Comparison of ENCODE assay signal across 14 cellular contexts in genomic region chr4:150962245-150962644, GRCh38. TPM values are rescaled to one million over a fixed set of nuclear protein-coding genes. Genes with fewer than 3 reads are reported as not detected.
A peak's percentile ranks its signal among the peaks of the same experiment; 100 is the strongest.
DNase-seq lines count a peak whose midpoint lies in the region; ATAC-seq, FAIRE-seq and TF ChIP-seq lines count a peak whose summit lies in the region.
"Had no signal": no experiment of that assay in that cellular context is flagged by ENCODE, and none has a peak within 500 bp of the region (broad histone marks: within the 10 kb centered on the region; RNA-seq: fewer than 3 reads in every experiment).

No MANE protein-coding gene starts in this region.

- no peak overlapping the region for H3K4me3 ChIP-seq in CD4-positive, alpha-beta memory T cell (ENCODE audit: low read length in 2 of 2)
- H3K4me3 ChIP-seq in epithelial cell of esophagus (ENCODE audit: low read length), result no peak overlapping the region
- H3K4me3 ChIP-seq: upper lobe of left lung had no signal

- no peaks in the 10 kb centered on the region for H3K27me3 ChIP-seq in CD4-positive, alpha-beta memory T cell (ENCODE audit: insufficient read depth, low read length)
- H3K27me3 ChIP-seq: upper lobe of left lung had no signal

- H3K27ac Mint-ChIP-seq in CD4-positive, alpha-beta memory T cell, result peak overlapping the region in 4 of 7 donors; percentile 22 to 70 (median 50)
- no peak overlapping the region for H3K27ac Mint-ChIP-seq in activated T-helper 1 cell treated with anti-CD3 and anti-CD28 coated beads, Interleukin-12 subunit alpha, Interleukin-12 subunit beta, Interleukin-2, Interleukin-4 antibody, amounts not matched to agents 30 ng/mL and 10 ng/mL and 1 ng/mL, durations not matched to agents 14 hours and 24 hours and 36 hours

- TF ChIP-seq CTCF in epithelial cell of esophagus (IDR thresholded peaks at IDR 0.05; ENCODE audit: insufficient read depth, low read depth, low read length, missing control alignments), result no peak

- no peak overlapping the region for H3K27ac ChIP-seq in CD4-positive, alpha-beta memory T cell (ENCODE audit: low read depth, low read length)
- H3K27ac ChIP-seq: parathyroid adenoma, upper lobe of left lung had no signal

- peaks cover 0 to 18% (median 11%) of the 10 kb centered on the region in 8 donors for H3K9me3 Mint-ChIP-seq in CD4-positive, alpha-beta memory T cell
- H3K9me3 Mint-ChIP-seq in activated T-helper 1 cell treated with anti-CD3 and anti-CD28 coated beads, Interleukin-12 subunit alpha, Interleukin-12 subunit beta, Interleukin-2, Interleukin-4 antibody, amounts not matched to agents 30 ng/mL and 10 ng/mL and 1 ng/mL, durations not matched to agents 14 hours and 24 hours and 36 hours, result peaks cover 22% of the 10 kb centered on the region

- no peaks in the 10 kb centered on the region for H3K36me3 ChIP-seq in CD4-positive, alpha-beta memory T cell (ENCODE audit: insufficient read depth, low read length)
- H3K36me3 ChIP-seq: upper lobe of left lung had no signal

- peaks cover 17 to 23% of the 10 kb centered on the region in 2 donors for H3K36me3 Mint-ChIP-seq in CD4-positive, alpha-beta memory T cell
- peaks cover 23% of the 10 kb centered on the region for H3K36me3 Mint-ChIP-seq in activated T-helper 1 cell treated with anti-CD3 and anti-CD28 coated beads, Interleukin-12 subunit alpha, Interleukin-12 subunit beta, Interleukin-2, Interleukin-4 antibody, amounts not matched to agents 30 ng/mL and 10 ng/mL and 1 ng/mL, durations not matched to agents 14 hours and 24 hours and 36 hours (ENCODE audit: low read depth)

- peak; percentile 44 for ATAC-seq in GM18867 (IDR thresholded peaks at IDR 0.05; ENCODE audit: unreplicated experiment)
- ATAC-seq in HG03442 (IDR thresholded peaks at IDR 0.05; ENCODE audit: unreplicated experiment), result peak; percentile 69
- ATAC-seq in GM19397 (IDR thresholded peaks at IDR 0.05; ENCODE audit: unreplicated experiment), result no peak

- no peak for FAIRE-seq in GM19239 (lab: Jason Lieb, UNC)

- peaks cover 0 to 2% of the 10 kb centered on the region in 2 donors for H3K9me3 ChIP-seq in CD4-positive, alpha-beta memory T cell (ENCODE audit: control insufficient read depth in 1 of 2, low read length in 2 of 2)

- H3K4me1 ChIP-seq in CD4-positive, alpha-beta memory T cell (ENCODE audit: insufficient read depth, low read length), result no peaks in the 10 kb centered on the region
- H3K4me1 ChIP-seq: parathyroid adenoma had no signal

- CTCF ChIA-PET in CD4-positive, alpha-beta memory T cell (lab: Charles Lee; ENCODE audit: partially characterized antibody), result interaction anchor here (1.0 to 3.0 kb wide), 6 partner anchors 9 to 95 kb away, joined by 3 to 14 read pairs (median 4); no protein-coding TSS in a partner anchor

- H3K27me3 Mint-ChIP-seq in CD4-positive, alpha-beta memory T cell, result no peaks in the 10 kb centered on the region
- H3K27me3 Mint-ChIP-seq in activated T-helper 1 cell treated with anti-CD3 and anti-CD28 coated beads, Interleukin-12 subunit alpha, Interleukin-12 subunit beta, Interleukin-2, Interleukin-4 antibody, amounts not matched to agents 30 ng/mL and 10 ng/mL and 1 ng/mL, durations not matched to agents 14 hours and 24 hours and 36 hours (ENCODE audit: insufficient read depth), result no peaks in the 10 kb centered on the region
- H3K27me3 Mint-ChIP-seq: T-cell had no signal

- no peak overlapping the region for H3K4me3 Mint-ChIP-seq in CD4-positive, alpha-beta memory T cell
- no peak overlapping the region for H3K4me3 Mint-ChIP-seq in activated T-helper 1 cell treated with anti-CD3 and anti-CD28 coated beads, Interleukin-12 subunit alpha, Interleukin-12 subunit beta, Interleukin-2, Interleukin-4 antibody, amounts not matched to agents 30 ng/mL and 10 ng/mL and 1 ng/mL, durations not matched to agents 14 hours and 24 hours and 36 hours
- H3K4me3 Mint-ChIP-seq: T-cell had no signal

- H3K4me1 Mint-ChIP-seq in CD4-positive, alpha-beta memory T cell, result peaks cover 17 to 38% (median 21%) of the 10 kb centered on the region in 4 donors
- peaks cover 24% of the 10 kb centered on the region for H3K4me1 Mint-ChIP-seq in activated T-helper 1 cell treated with anti-CD3 and anti-CD28 coated beads, Interleukin-12 subunit alpha, Interleukin-12 subunit beta, Interleukin-2, Interleukin-4 antibody, amounts not matched to agents 30 ng/mL and 10 ng/mL and 1 ng/mL, durations not matched to agents 14 hours and 24 hours and 36 hours (ENCODE audit: low read depth)

- DNase-seq in CD4-positive, alpha-beta memory T cell, result no peak
- DNase-seq in epithelial cell of esophagus (ENCODE audit: low read depth), result peak; percentile 86
- DNase-seq in activated T-helper 1 cell treated with anti-CD3 and anti-CD28 coated beads, Interleukin-12 subunit alpha, Interleukin-12 subunit beta, Interleukin-2, Interleukin-4 antibody, amounts not matched to agents 30 ng/mL and 10 ng/mL and 1 ng/mL, durations not matched to agents 14 hours and 24 hours and 36 hours (ENCODE audit: low spot score), result no peak
- DNase-seq in GM19239 (ENCODE audit: insufficient read length, low spot score), result no peak
- DNase-seq in SK-N-DZ (ENCODE audit: low spot score), result no peak
- DNase-seq: activated gamma-delta T cell treated with Interleukin-2 at 50 U/mL for 16 hours, Kasumi-1, NCI-H524, T-cell had no signal

- POLR2A ChIA-PET in CD4-positive, alpha-beta memory T cell (lab: Charles Lee; ENCODE audit: partially characterized antibody), result no interaction called here

- intact Hi-C loops in CD4-positive, alpha-beta memory T cell (cut with micrococcal nuclease), result loop anchor here (5.0 kb wide), 1 partner anchor 50 kb away; no protein-coding TSS in a partner anchor
- intact Hi-C loops in activated T-helper 1 cell treated with anti-CD3 and anti-CD28 coated beads, Interleukin-12 subunit alpha, Interleukin-12 subunit beta, Interleukin-2, Interleukin-4 antibody, amounts not matched to agents 30 ng/mL and 10 ng/mL and 1 ng/mL, durations not matched to agents 14 hours and 24 hours and 36 hours (cut with micrococcal nuclease), result loop anchor here (1.0 to 2.0 kb wide), 2 partner anchors 8 to 137 kb away; partner anchors contain the start of gene RPS3A

RNA-seq across cellular contexts. Expression of gene LRBA, which starts 52.8 kb away (rescaled TPM):
- 10 to 100 TPM; 63.6 to 64.5 TPM for total RNA-seq in CD4-positive, alpha-beta memory T cell
- 10 to 100 TPM; 17.1 to 27.1 TPM for polyA plus RNA-seq in CD4-positive, alpha-beta memory T cell
- total RNA-seq in activated T-helper 1 cell treated with anti-CD3 and anti-CD28 coated beads, Interleukin-12 subunit alpha, Interleukin-12 subunit beta, Interleukin-2, Interleukin-4 antibody, amounts not matched to agents 30 ng/mL and 10 ng/mL and 1 ng/mL, durations not matched to agents 14 hours and 24 hours and 36 hours, result 54.2 and 60.7 TPM in 2 replicates
- polyA plus RNA-seq in SK-N-DZ (2014; cell fraction: cytosol; rRNA removed), result 50.4 and 52.5 TPM in 2 replicates
- 24.1 and 32.3 TPM in 2 replicates for polyA plus RNA-seq in SK-N-DZ (2014; cell fraction: nucleus; rRNA removed)
